Comparison of ENCODE assay signal across 8 cellular contexts in the genomic region with DNA sequence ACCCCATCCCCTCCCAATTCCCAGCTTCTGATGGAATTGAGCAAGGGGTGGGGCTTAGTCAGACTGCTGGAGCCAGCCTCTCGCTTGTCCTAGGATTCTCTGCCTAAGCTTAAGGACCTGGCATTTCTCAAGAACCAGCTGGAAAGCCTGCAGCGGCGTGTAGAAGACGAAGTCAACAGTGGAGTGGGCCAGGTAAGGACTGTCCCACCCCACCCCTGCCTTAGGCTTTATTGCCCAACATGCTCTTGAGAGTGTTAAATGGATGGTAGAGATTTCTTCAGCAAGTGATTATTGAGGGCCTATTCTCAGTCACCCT. TPM values are rescaled to one million over a fixed set of nuclear protein-coding genes. Genes with fewer than 3 reads are reported as not detected.
A peak's percentile ranks its signal among the peaks of the same experiment; 100 is the strongest.
DNase-seq lines count a peak whose midpoint lies in the region; ATAC-seq, FAIRE-seq and TF ChIP-seq lines count a peak whose summit lies in the region.

No MANE protein-coding gene starts in this region.

- peak overlapping the region; percentile 92 for H3K27ac ChIP-seq in A673 (ENCODE audit: low read depth, low read length, poor library complexity, severe bottlenecking)
- H3K27ac ChIP-seq in GM12878 (ENCODE audit: control insufficient read depth, insufficient read depth), result peak overlapping the region; percentile 92
- H3K27ac ChIP-seq in mesendoderm (ENCODE audit: low read depth, low read length), result no peak overlapping the region

- H3K27me3 ChIP-seq in A673 (replicated peaks; ENCODE audit: insufficient read depth, low read depth, low read length, poor library complexity), result no peaks in the 10 kb centered on the region
- H3K27me3 ChIP-seq in GM12878 (replicated peaks in 1 of 2; ENCODE audit: control insufficient read depth in 2 of 2, insufficient read depth in 2 of 2, low read length in 1 of 2), result no peaks in the 10 kb centered on the region
- H3K27me3 ChIP-seq in mesendoderm (ENCODE audit: insufficient read depth, low read length, poor library complexity), result no peaks in the 10 kb centered on the region

- H3K18ac ChIP-seq in mesendoderm (ENCODE audit: low read length), result no peak overlapping the region

- no peak overlapping the region for H2BK5ac ChIP-seq in mesendoderm (ENCODE audit: low read length)

- H3K4ac ChIP-seq in mesendoderm (ENCODE audit: low read depth, low read length), result peak overlapping the region; percentile 46

- H2AK5ac ChIP-seq in mesendoderm (ENCODE audit: low read length), result no peak overlapping the region

- no peak overlapping the region for H2BK15ac ChIP-seq in mesendoderm (replicated peaks; ENCODE audit: low read depth)

- no peak overlapping the region for H4K8ac ChIP-seq in mesendoderm (ENCODE audit: low read depth, low read length)

- DNase-seq in A673 (ENCODE audit: low spot score), result no peak
- DNase-seq in HFFc6, result no peak
- DNase-seq in GM12878 (ENCODE audit: low read depth, low spot score), result no peak
- DNase-seq in mesendoderm, result peak; percentile 44
- DNase-seq in NCI-H345 treated with DMSO at 0.1 percent for 48 hours (lab: John Stamatoyannopoulos, UW; ENCODE audit: unreplicated experiment), result no peak
- no peak for DNase-seq in posterior cingulate gyrus
- no peak for DNase-seq in AG20443 (ENCODE audit: low spot score)

- no peak for TF ChIP-seq EP300 in GM12878 (IDR thresholded peaks at IDR 0.05; ENCODE audit: borderline replicate concordance in 1 of 2, control insufficient read depth in 1 of 2, low read depth in 2 of 2, low read length in 2 of 2)

- ATAC-seq in GM12878 (no peak), HG03520 (IDR thresholded peaks at IDR 0.05; ENCODE audit: unreplicated experiment) (no peak)

- no peak for FAIRE-seq in GM12878 (lab: Jason Lieb, UNC)

- intact Hi-C loops in A673 (cut with micrococcal nuclease; ENCODE audit: unreplicated experiment), result no loop called here
- intact Hi-C loops in GM12878 (cut with micrococcal nuclease; ENCODE audit: unreplicated experiment), result loop anchor here (2.0 kb wide), 1 partner anchor 145 kb away; no protein-coding TSS in a partner anchor
- intact Hi-C loops in posterior cingulate gyrus (cut with DNase I), result loop anchor here (2.0 kb wide), 1 partner anchor 73 kb away; a partner anchor contains a TSS

- in situ Hi-C loops in GM12878 (cut with MboI), result no loop called here

- H3K9me3 ChIP-seq in A673 (ENCODE audit: low read depth, low read length, poor library complexity, severe bottlenecking) (no peaks in the 10 kb centered on the region), GM12878 (replicated peaks; ENCODE audit: control insufficient read depth, insufficient read depth, low read length) (no peaks in the 10 kb centered on the region)

- no peak overlapping the region for H3K23ac ChIP-seq in mesendoderm (ENCODE audit: low read length)

- H3K79me2 ChIP-seq in GM12878 (ENCODE audit: control insufficient read depth, insufficient read depth, low read length) (peaks cover 45% of the 10 kb centered on the region), mesendoderm (ENCODE audit: control insufficient read depth, insufficient read depth, low read length) (peaks cover 5% of the 10 kb centered on the region)

- H3K9me3 Mint-ChIP-seq in HFFc6, result no peaks in the 10 kb centered on the region

- H3K4me1 ChIP-seq in A673 (ENCODE audit: insufficient read depth, low read length, poor library complexity, severe bottlenecking), result peaks cover 15% of the 10 kb centered on the region
- H3K4me1 ChIP-seq in GM12878 (ENCODE audit: control insufficient read depth, insufficient read depth, low read length), result peaks cover 46% of the 10 kb centered on the region
- H3K4me1 ChIP-seq in mesendoderm (ENCODE audit: control insufficient read depth, low read depth, low read length), result peaks cover 14% of the 10 kb centered on the region

- no TSS peak for BruUV-seq in A673 (replicated peaks; lab: Mats Ljungman, UMichigan)
- no TSS peak for BruUV-seq in GM12878 (replicated peaks; lab: Mats Ljungman, UMichigan)

- H3K4me3 ChIP-seq in A673 (ENCODE audit: low read depth, low read length, poor library complexity, severe bottlenecking) (peak overlapping the region; percentile 66), GM12878 (peak overlapping the region; percentile 89), mesendoderm (ENCODE audit: low read length) (no peak overlapping the region)

- no peak for TF ChIP-seq RAD21 in GM12878 (IDR thresholded peaks at IDR 0.05; ENCODE audit: insufficient read depth, low read depth, low read length)

- no peak overlapping the region for H2BK120ac ChIP-seq in mesendoderm (ENCODE audit: low read depth, low read length)

- no peaks in the 10 kb centered on the region for H4K20me1 ChIP-seq in GM12878 (ENCODE audit: control insufficient read depth, insufficient read depth)

- H4K5ac ChIP-seq in mesendoderm (ENCODE audit: low read length), result no peak overlapping the region

- H2AFZ ChIP-seq in GM12878 (ENCODE audit: control insufficient read depth, low read depth, low read length), result no peak overlapping the region

- TF ChIP-seq POLR2A in GM12878 (IDR thresholded peaks at IDR 0.05; ENCODE audit: low read depth, low read length), result no peak

- RAD21 ChIA-PET in GM12878 (lab: Charles Lee; ENCODE audit: unreplicated experiment), result interaction anchor here (0.6 to 1.4 kb wide), 3 partner anchors 19 to 156 kb away, joined by 3 to 7 read pairs (median 3); a partner anchor contains a TSS

- H3K4me2 ChIP-seq in GM12878 (ENCODE audit: control insufficient read depth, insufficient read depth), result peak overlapping the region; percentile 95
- H3K4me2 ChIP-seq in mesendoderm (ENCODE audit: low read length), result peak overlapping the region; percentile 90

- H3K36me3 ChIP-seq in A673 (ENCODE audit: insufficient read depth, low read length, poor library complexity, severe bottlenecking), result peaks cover 21% of the 10 kb centered on the region
- peaks cover 6 to 8% of the 10 kb centered on the region in 2 experiments; a peak in 3 of 4 replicates for H3K36me3 ChIP-seq in GM12878 (ENCODE audit: control insufficient read depth in 2 of 2, insufficient read depth in 2 of 2, low read length in 1 of 2)
- peaks cover 3% of the 10 kb centered on the region for H3K36me3 ChIP-seq in mesendoderm (ENCODE audit: control insufficient read depth, insufficient read depth, low read length)

- POLR2A ChIA-PET in A673 (lab: Charles Lee; ENCODE audit: low non-redundant PET) (no interaction called here), GM12878 (lab: Charles Lee) (interaction anchor here (0.6 to 2.3 kb wide), 7 partner anchors 10 to 131 kb away, joined by 3 to 6 read pairs (median 4); a partner anchor contains a TSS)

- TF ChIP-seq CTCF in A673 (conservative IDR thresholded peaks at IDR 0.05; ENCODE audit: low read depth, low read length) (no peak), HFFc6 (IDR thresholded peaks at IDR 0.05) (no peak), GM12878 (IDR thresholded peaks at IDR 0.05 in 2 of 3, conservative IDR thresholded peaks at IDR 0.05 in 1 of 3; ENCODE audit: control insufficient read depth in 2 of 3, extremely low read depth in 1 of 3, insufficient read depth in 1 of 3, low read depth in 3 of 3, low read length in 3 of 3) (no peak)

- CTCF ChIA-PET in A673 (lab: Charles Lee) (no interaction called here), GM12878 (lab: Yijun Ruan, JAX) (interaction anchor here (0.6 to 0.8 kb wide), 3 partner anchors 9 to 11 kb away, joined by 3 to 4 read pairs (median 3); no protein-coding TSS in a partner anchor)

- 96% methylated on average over 4 of the region's 4 CpGs for WGBS in GM12878 (ENCODE audit: insufficient coverage, insufficient replicate concordance, low lambda C conversion rate, missing lambda C conversion rate)
- no CpG with 5 or more reads among the region's 4 CpGs for WGBS in mesendoderm (ENCODE audit: extremely low coverage, insufficient coverage, low lambda C conversion rate)

- SMC1A ChIA-PET in GM12878 (lab: Charles Lee; ENCODE audit: uncharacterized antibody, unreplicated experiment), result interaction anchor here (0.8 to 1.5 kb wide), 7 partner anchors 8 to 156 kb away, joined by 3 to 7 read pairs (median 3); a partner anchor contains a TSS

- H3K9ac ChIP-seq in GM12878 (ENCODE audit: control insufficient read depth, insufficient read depth, low read length), result peak overlapping the region; percentile 92
- H3K9ac ChIP-seq in mesendoderm (ENCODE audit: low read length), result peak overlapping the region; percentile 98

- peaks cover 12% of the 10 kb centered on the region for H3K79me1 ChIP-seq in mesendoderm (ENCODE audit: low read length)

- no peaks in the 10 kb centered on the region; the same call in 1 of the 2 replicates for H3K27me3 Mint-ChIP-seq in HFFc6 (ENCODE audit: insufficient read depth)

- peaks cover 14% of the 10 kb centered on the region for H3K36me3 Mint-ChIP-seq in HFFc6 (ENCODE audit: low read depth)

- peak overlapping the region; percentile 98 for H3K56ac ChIP-seq in mesendoderm (ENCODE audit: low read length)

- H3K4me1 Mint-ChIP-seq in HFFc6 (ENCODE audit: low read depth), result peaks cover 27% of the 10 kb centered on the region

- peak overlapping the region; percentile 95 for H3K4me3 Mint-ChIP-seq in HFFc6

- peak overlapping the region; percentile 94 for H3K27ac Mint-ChIP-seq in HFFc6

RNA-seq across cellular contexts. Expression of a gene that starts 1.1 kb away (rescaled TPM):
- 99.6 and 101 TPM in 2 replicates for total RNA-seq in A673 (2021)
- total RNA-seq in HFFc6 (2021; fragmentation: NEBNext Ultra II Directional; extraction: Animal tissue kit (Norgen Biotek cat#: 25700)), result 10 to 100 TPM; 64.1 to 72.8 (median 71.2) TPM
- 21.0 and 26.2 TPM in 2 replicates for total RNA-seq in GM12878 (2013; cell fraction: nucleolus; rRNA removed)
- total RNA-seq in GM12878 (2014; rRNA removed), result 36.9 and 44.6 TPM in 2 replicates
- 22.2 and 23.8 TPM in 2 replicates for total RNA-seq in GM12878 (2014; rRNA removed; fragmentation: Illumina TruSeq; extraction: Trizol)
- 133 and 134 TPM in 2 replicates for total RNA-seq in GM12878 (2021)
- polyA plus RNA-seq in GM12878 (2011; ENCODE audit: low read depth), result 164 TPM
- polyA plus RNA-seq in GM12878 (2011; rRNA removed), result 57.1 and 167 TPM in 2 replicates
- polyA plus RNA-seq in GM12878 (2011; cell fraction: cytosol; rRNA removed), result 166 and 217 TPM in 2 replicates
- polyA plus RNA-seq in GM12878 (2011; cell fraction: nucleus; rRNA removed), result 93.5 and 103 TPM in 2 replicates
- 83.8 and 159 TPM in 2 replicates for polyA plus RNA-seq in GM12878 (2012)
- 145 and 150 TPM in 2 replicates for polyA plus RNA-seq in GM12878 (2014; fragmentation: Illumina TruSeq; extraction: Trizol)
- polyA plus RNA-seq in GM12878 (2014; fragmentation: Nextera tagmentation; extraction: Ambion mirVana), result 10 to 100 TPM; 27.8 to 31.7 TPM
- 96.4 and 103 TPM in 2 replicates for polyA plus RNA-seq in GM12878 (2014; rRNA removed)
- polyA plus RNA-seq in GM12878 (2016; fragmentation: Nextera tagmentation; extraction: Ambion mirVana), result 100 to 1,000 TPM; 132 to 154 TPM
- 119 and 156 TPM in 2 replicates for polyA minus RNA-seq in GM12878 (2011; rRNA and poly(A)+ RNA removed)
- polyA minus RNA-seq in GM12878 (2011; cell fraction: cytosol; rRNA and poly(A)+ RNA removed), result 28.9 and 34.4 TPM in 2 replicates
- 21.9 and 29.4 TPM in 2 replicates for polyA minus RNA-seq in GM12878 (2011; cell fraction: nucleus; rRNA and poly(A)+ RNA removed)
- 96.0 TPM for polyA plus RNA-seq in mesendoderm (2013, experiment 1 of 2)
- 90.8 TPM for polyA plus RNA-seq in mesendoderm (2013, experiment 2 of 2)

RNA-seq across cellular contexts. Expression of a gene that starts 1.3 kb away (rescaled TPM):
- 27.8 and 30.2 TPM in 2 replicates for total RNA-seq in A673 (2021)
- 10 to 100 TPM; 11.0 to 13.0 (median 11.7) TPM for total RNA-seq in HFFc6 (2021; fragmentation: NEBNext Ultra II Directional; extraction: Animal tissue kit (Norgen Biotek cat#: 25700))
- 92.4 and 112 TPM in 2 replicates for total RNA-seq in GM12878 (2013; cell fraction: nucleolus; rRNA removed)
- total RNA-seq in GM12878 (2014; rRNA removed), result 10.7 and 13.7 TPM in 2 replicates
- 6.1 and 6.2 TPM in 2 replicates for total RNA-seq in GM12878 (2014; rRNA removed; fragmentation: Illumina TruSeq; extraction: Trizol)
- 19.2 and 20.0 TPM in 2 replicates for total RNA-seq in GM12878 (2021)
- polyA plus RNA-seq in GM12878 (2011; ENCODE audit: low read depth), result 16.6 TPM
- 25.0 and 33.3 TPM in 2 replicates for polyA plus RNA-seq in GM12878 (2011; rRNA removed)
- polyA plus RNA-seq in GM12878 (2011; cell fraction: cytosol; rRNA removed), result 29.4 and 37.5 TPM in 2 replicates
- 292 and 410 TPM in 2 replicates for polyA plus RNA-seq in GM12878 (2011; cell fraction: nucleus; rRNA removed)
- 27.7 and 28.7 TPM in 2 replicates for polyA plus RNA-seq in GM12878 (2012)
- polyA plus RNA-seq in GM12878 (2014; fragmentation: Illumina TruSeq; extraction: Trizol), result 8.1 and 11.1 TPM in 2 replicates
- polyA plus RNA-seq in GM12878 (2014; fragmentation: Nextera tagmentation; extraction: Ambion mirVana), result under 1 TPM; 0.35 to 0.84 TPM
- 25.0 and 28.1 TPM in 2 replicates for polyA plus RNA-seq in GM12878 (2014; rRNA removed)
- 10 to 100 TPM; 15.0 to 15.6 TPM for polyA plus RNA-seq in GM12878 (2016; fragmentation: Nextera tagmentation; extraction: Ambion mirVana)
- 34.0 and 38.3 TPM in 2 replicates for polyA minus RNA-seq in GM12878 (2011; rRNA and poly(A)+ RNA removed)
- polyA minus RNA-seq in GM12878 (2011; cell fraction: cytosol; rRNA and poly(A)+ RNA removed), result 7.1 and 8.5 TPM in 2 replicates
- 49.9 and 76.9 TPM in 2 replicates for polyA minus RNA-seq in GM12878 (2011; cell fraction: nucleus; rRNA and poly(A)+ RNA removed)
- polyA plus RNA-seq in mesendoderm (2013, experiment 1 of 2), result 5.6 TPM
- 4.8 TPM for polyA plus RNA-seq in mesendoderm (2013, experiment 2 of 2)

RNA-seq across cellular contexts. Expression of a gene that starts 8.5 kb away (rescaled TPM):
- 55.1 and 62.3 TPM in 2 replicates for total RNA-seq in A673 (2021)
- 10 to 100 TPM; 50.0 to 62.3 (median 59.4) TPM for total RNA-seq in HFFc6 (2021; fragmentation: NEBNext Ultra II Directional; extraction: Animal tissue kit (Norgen Biotek cat#: 25700))
- total RNA-seq in GM12878 (2013; cell fraction: nucleolus; rRNA removed), result 20.3 and 22.3 TPM in 2 replicates
- total RNA-seq in GM12878 (2014; rRNA removed), result 60.9 and 66.3 TPM in 2 replicates
- total RNA-seq in GM12878 (2014; rRNA removed; fragmentation: Illumina TruSeq; extraction: Trizol), result 41.3 and 43.4 TPM in 2 replicates
- total RNA-seq in GM12878 (2021), result 53.2 and 55.2 TPM in 2 replicates
- polyA plus RNA-seq in GM12878 (2011; ENCODE audit: low read depth), result 29.9 TPM
- polyA plus RNA-seq in GM12878 (2011; rRNA removed), result 36.6 and 44.3 TPM in 2 replicates
- polyA plus RNA-seq in GM12878 (2011; cell fraction: cytosol; rRNA removed), result 46.4 and 51.0 TPM in 2 replicates
- 68.5 and 77.1 TPM in 2 replicates for polyA plus RNA-seq in GM12878 (2011; cell fraction: nucleus; rRNA removed)
- polyA plus RNA-seq in GM12878 (2012), result 37.7 and 41.4 TPM in 2 replicates
- polyA plus RNA-seq in GM12878 (2014; fragmentation: Illumina TruSeq; extraction: Trizol), result 51.0 and 56.9 TPM in 2 replicates
- polyA plus RNA-seq in GM12878 (2014; fragmentation: Nextera tagmentation; extraction: Ambion mirVana), result 10 to 100 TPM; 35.3 to 52.7 TPM
- 59.7 and 61.2 TPM in 2 replicates for polyA plus RNA-seq in GM12878 (2014; rRNA removed)
- 100 to 1,000 TPM; 115 to 127 TPM for polyA plus RNA-seq in GM12878 (2016; fragmentation: Nextera tagmentation; extraction: Ambion mirVana)
- 19.7 and 20.7 TPM in 2 replicates for polyA minus RNA-seq in GM12878 (2011; rRNA and poly(A)+ RNA removed)
- polyA minus RNA-seq in GM12878 (2011; cell fraction: cytosol; rRNA and poly(A)+ RNA removed), result 10.6 and 15.5 TPM in 2 replicates
- polyA minus RNA-seq in GM12878 (2011; cell fraction: nucleus; rRNA and poly(A)+ RNA removed), result 13.1 and 24.1 TPM in 2 replicates
- polyA plus RNA-seq in mesendoderm (2013, experiment 1 of 2), result 33.0 TPM
- polyA plus RNA-seq in mesendoderm (2013, experiment 2 of 2), result 33.3 TPM

RNA-seq across cellular contexts. Expression of a gene that starts 18.3 kb away (rescaled TPM):
- total RNA-seq in A673 (2021) (5.6 and 7.6 TPM in 2 replicates), GM12878 (2014; rRNA removed) (2.0 and 3.7 TPM in 2 replicates), GM12878 (2014; rRNA removed; fragmentation: Illumina TruSeq; extraction: Trizol) (2.9 and 3.6 TPM in 2 replicates), GM12878 (2021) (6.2 and 9.3 TPM in 2 replicates)
- total RNA-seq in HFFc6 (2021; fragmentation: NEBNext Ultra II Directional; extraction: Animal tissue kit (Norgen Biotek cat#: 25700)), result 1 to 10 TPM; 1.8 to 4.0 (median 2.9) TPM
- not detected in 2 replicates for total RNA-seq in GM12878 (2013; cell fraction: nucleolus; rRNA removed)
- polyA plus RNA-seq in GM12878 (2011; ENCODE audit: low read depth), result 4.1 TPM
- polyA plus RNA-seq in GM12878 (2011; rRNA removed) (2.8 and 3.5 TPM in 2 replicates), GM12878 (2014; fragmentation: Illumina TruSeq; extraction: Trizol) (2.2 and 4.6 TPM in 2 replicates), GM12878 (2014; fragmentation: Nextera tagmentation; extraction: Ambion mirVana) (10 to 100 TPM in 1 of 2 experiments, 1 to 10 TPM in 1; 6.3 to 16.1 TPM), GM12878 (2014; rRNA removed) (7.5 and 8.3 TPM in 2 replicates), GM12878 (2016; fragmentation: Nextera tagmentation; extraction: Ambion mirVana) (10 to 100 TPM in 1 of 2 experiments, 1 to 10 TPM in 1; 9.5 to 10.2 TPM)
- polyA plus RNA-seq in GM12878 (2011; cell fraction: cytosol; rRNA removed), result 2.5 and 3.4 TPM in 2 replicates
- polyA plus RNA-seq in GM12878 (2011; cell fraction: nucleus; rRNA removed), result 2.5 and 4.2 TPM in 2 replicates
- 14.4 and 18.4 TPM in 2 replicates for polyA plus RNA-seq in GM12878 (2012)
- polyA minus RNA-seq in GM12878 (2011; rRNA and poly(A)+ RNA removed), result 2.2 and 2.6 TPM in 2 replicates
- polyA minus RNA-seq in GM12878 (2011; cell fraction: cytosol; rRNA and poly(A)+ RNA removed), result 3.7 TPM in 1 of 2 replicates, not detected in the other
- polyA minus RNA-seq in GM12878 (2011; cell fraction: nucleus; rRNA and poly(A)+ RNA removed), result 1.6 TPM in 1 of 2 replicates, not detected in the other
- 13.5 TPM for polyA plus RNA-seq in mesendoderm (2013, experiment 1 of 2)
- polyA plus RNA-seq in mesendoderm (2013, experiment 2 of 2), result 13.7 TPM
